Comparison of ENCODE assay signal across 35 cellular contexts in genomic region chr15:32901192-32901591, GRCh38.
"Had no signal": no experiment of that assay in that cellular context is flagged by ENCODE, and none has a peak within 500 bp of the region (broad histone marks: within the 10 kb centered on the region; RNA-seq: fewer than 3 reads in every experiment).

No MANE protein-coding gene starts in this region.

- H3K27me3 ChIP-seq: MG63 had no signal

- H3K9ac ChIP-seq: KMS-11 had no signal

- DNase-seq: Karpas-422, Kasumi-1, MG63, MM.1S, MV-4-11, NCI-H1048, NCI-H1092, NCI-H1092 treated with DMSO at 0.1 percent for 48 hours, NCI-H1105, NCI-H1105 treated with DMSO at 0.1 percent for 48 hours, NCI-H1417, NCI-H1417 treated with DMSO at 0.1 percent for 48 hours, NCI-H1436, NCI-H1436 treated with DMSO at 0.1 percent for 48 hours, NCI-H146, NCI-H1694, NCI-H1694 treated with DMSO at 0.1 percent for 48 hours, NCI-H187, NCI-H187 treated with DMSO at 0.1 percent for 48 hours, NCI-H1930, NCI-H2029, NCI-H2029 treated with DMSO at 0.1 percent for 48 hours, NCI-H2081, NCI-H2081 treated with DMSO at 0.1 percent for 48 hours, NCI-H2107, NCI-H2171, NCI-H2171 treated with DMSO at 0.1 percent for 48 hours, NCI-H2227 treated with DMSO at 0.1 percent for 48 hours, NCI-H226, NCI-H345, NCI-H446, NCI-H446 treated with DMSO at 0.1 percent for 48 hours, NCI-H510A, NCI-H510A treated with DMSO at 0.1 percent for 48 hours had no signal

- H3K4me3 ChIP-seq: MG63 had no signal

- H3K27ac ChIP-seq: KMS-11 had no signal

- H3K4me2 ChIP-seq: KMS-11 had no signal
